8 cellular contexts compared by ENCODE assay signal in genomic region chr5:60699549-60700346, GRCh38. TPM values are rescaled to one million over a fixed set of nuclear protein-coding genes. Genes with fewer than 3 reads are reported as not detected.
DNase-seq lines count a peak whose midpoint lies in the region; ATAC-seq and TF ChIP-seq lines count a peak whose summit lies in the region.

Gene DEPDC1B, minus strand, starts transcription at chr5:60700166. Its CDS starts 73 bp downstream, at chr5:60700093.

- no peaks in the 10 kb centered on the region for H3K9me2 ChIP-seq in PC-3 (replicated peaks; ENCODE audit: low read length)

- no TSS peak for BruUV-seq in PC-3 (replicated peaks; lab: Mats Ljungman, UMichigan)

- peak within 1 kb of the TSS; percentile 90 for H3K9ac ChIP-seq in PC-3 (ENCODE audit: low read length)
- peak within 1 kb of the TSS; percentile 75 for H3K9ac ChIP-seq in muscle layer of colon (ENCODE audit: low read length)

- ATAC-seq in GM21619 (IDR thresholded peaks at IDR 0.05; ENCODE audit: unreplicated experiment) (peak; percentile 91), PC-3 (peak; percentile 85)

- TF ChIP-seq EP300 in Ishikawa (IDR thresholded peaks at IDR 0.05; ENCODE audit: borderline replicate concordance): no peak

- CTCF ChIA-PET in PC-3 (lab: Charles Lee): interaction anchor here (0.5 to 1.3 kb wide), 12 partner anchors 10 to 954 kb away, joined by 3 to 10 read pairs (median 4); partner anchors contain the start of gene ELOVL7

- H3F3A ChIP-seq in PC-3 (ENCODE audit: low read length, unreplicated experiment): peaks cover 5% of the 10 kb centered on the region

- H2AFZ ChIP-seq in PC-3 (ENCODE audit: low read length): peak within 1 kb of the TSS; percentile 99

- peaks cover 49% of the 10 kb centered on the region for H3K79me2 ChIP-seq in PC-3 (ENCODE audit: low read length)

- H3K27ac ChIP-seq in PC-3 (ENCODE audit: low read length) (peak within 1 kb of the TSS; percentile 79), muscle layer of colon (ENCODE audit: low read depth, low read length) (peak within 1 kb of the TSS; percentile 67)

- peak within 1 kb of the TSS; percentile 90 for H3K4me2 ChIP-seq in PC-3 (ENCODE audit: low read length)

- H4K20me1 ChIP-seq in PC-3 (ENCODE audit: low read length): no peaks in the 10 kb centered on the region

- TF ChIP-seq POLR2A in erythroblast (IDR thresholded peaks at IDR 0.05; ENCODE audit: low read length): peak; percentile 95

- intact Hi-C loops in PC-3 (cut with micrococcal nuclease): loop anchor here (1.0 kb wide), 1 partner anchor 21 kb away; no protein-coding TSS in a partner anchor

- H3K27me3 ChIP-seq in PC-3 (ENCODE audit: low read length): no peaks in the 10 kb centered on the region
- no peaks in the 10 kb centered on the region for H3K27me3 ChIP-seq in muscle layer of colon (ENCODE audit: control insufficient read depth in 1 of 2, insufficient read depth in 2 of 2, low read length in 2 of 2)

- TF ChIP-seq CTCF in PC-3 (conservative IDR thresholded peaks at IDR 0.05; ENCODE audit: low read depth, low read length): peak; percentile 40

- POLR2A ChIA-PET in PC-3 (lab: Charles Lee; ENCODE audit: unreplicated experiment): interaction anchor here (0.6 kb wide), 3 partner anchors 12 to 1573 kb away, joined by 6 to 13 read pairs (median 10); no protein-coding TSS in a partner anchor

- no peaks in the 10 kb centered on the region for H3K36me3 ChIP-seq in PC-3 (ENCODE audit: low read depth, low read length)
- no peaks in the 10 kb centered on the region for H3K36me3 ChIP-seq in muscle layer of colon (ENCODE audit: insufficient read depth, low read length)

- H3K4me1 ChIP-seq in PC-3 (ENCODE audit: insufficient read depth, low read length): peaks cover 35% of the 10 kb centered on the region
- H3K4me1 ChIP-seq in muscle layer of colon (ENCODE audit: insufficient read depth, low read length): peaks cover 3% of the 10 kb centered on the region

- no peak for TF ChIP-seq RAD21 in Ishikawa (IDR thresholded peaks at IDR 0.05; ENCODE audit: low read depth)

- H3K4me3 ChIP-seq in PC-3 (ENCODE audit: low read length) (peak within 1 kb of the TSS; percentile 95), muscle layer of colon (ENCODE audit: low read depth in 1 of 2, low read length in 2 of 2) (peak within 1 kb of the TSS; percentile 66 to 98)

- H3K9me3 ChIP-seq in PC-3 (ENCODE audit: low read length): no peaks in the 10 kb centered on the region
- H3K9me3 ChIP-seq in muscle layer of colon (ENCODE audit: low read length): no peaks in the 10 kb centered on the region

- peak; percentile 74 for DNase-seq in DMS79 (lab: John Stamatoyannopoulos, UW)
- DNase-seq in PC-3: peak; percentile 79
- DNase-seq in activated T-cell treated with anti-CD3 and anti-CD28 coated beads for 48 hours (ENCODE audit: low read depth): peak; percentile 89
- DNase-seq in erythroblast (lab: John Stamatoyannopoulos, UW): peak; percentile 94 to 95
- DNase-seq in stimulated activated CD8-positive, alpha-beta memory T cell treated with anti-CD3 and anti-CD28 coated beads, Interleukin-7, amount 100 ng/mL, for 1 hour (ENCODE audit: low read depth in 2 of 2): peak; percentile 54 to 73

TF ChIP-seq in Ishikawa, 13 proteins besides CTCF, POLR2A, EP300 and RAD21:
- TF ChIP-seq TAF1 (IDR thresholded peaks at IDR 0.05; ENCODE audit: low read depth): peak; percentile 81
- peak; percentile 33; the same call in 1 of the 2 replicates for TF ChIP-seq TCF12 (IDR thresholded peaks at IDR 0.05; ENCODE audit: low read depth)
- peak; percentile 82 for TF ChIP-seq MAX (IDR thresholded peaks at IDR 0.05)
- TF ChIP-seq YY1 (IDR thresholded peaks at IDR 0.05; ENCODE audit: low read depth): peak; percentile 67
- TF ChIP-seq NFIC (IDR thresholded peaks at IDR 0.05): no peak
- TF ChIP-seq FOXM1 (IDR thresholded peaks at IDR 0.05; ENCODE audit: borderline replicate concordance, low read depth): peak; percentile 88
- TF ChIP-seq TEAD4 (IDR thresholded peaks at IDR 0.05): no peak
- TF ChIP-seq CREB1 (IDR thresholded peaks at IDR 0.05; ENCODE audit: low read depth): peak; percentile 77
- peak; percentile 19; the same call in 1 of the 2 replicates for TF ChIP-seq EGR1 (IDR thresholded peaks at IDR 0.05)
TF ChIP-seq in Ishikawa: peak in this region for 7.

RNA-seq across cellular contexts. Expression of gene DEPDC1B, which starts in this region (rescaled TPM):
- 22.7 and 23.8 TPM in 2 replicates for total RNA-seq in PC-3 (2014; rRNA removed)

Comparison
In these comparisons a context has a peak if more than half of its experiments do, and no peak if none do; other contexts are left out.
1. Peak in every context shown above with its lines: DNase-seq, ATAC-seq, H3K4me3 ChIP-seq and H3K27ac ChIP-seq.